In genomic region chr11:43585877-43586608, GRCh38 we compare ENCODE assay signal across 17 cellular contexts.
DNase-seq lines count a peak whose midpoint lies in the region; ATAC-seq, FAIRE-seq and TF ChIP-seq lines count a peak whose summit lies in the region.
"Had no signal": no experiment of that assay in that cellular context is flagged by ENCODE, and none has a peak within 500 bp of the region (broad histone marks: within the 10 kb centered on the region; RNA-seq: fewer than 3 reads in every experiment).

No MANE protein-coding gene starts in this region.

- POLR2A ChIA-PET in HepG2 (lab: Yijun Ruan, JAX), result no interaction called here
- POLR2A ChIA-PET in WTC11 (lab: Charles Lee), result no interaction called here

- H3K27ac ChIP-seq in HepG2 (ENCODE audit: extremely low read length, insufficient read depth, low read length) (no peak overlapping the region), right lobe of liver (no peak overlapping the region), OCI-LY3 (ENCODE audit: low read length) (no peak overlapping the region), left ventricle myocardium inferior (replicated peaks) (no peak overlapping the region), body of pancreas (no peak overlapping the region)
- H3K27ac ChIP-seq: C4-2B, SJSA1 had no signal

- H3K9ac ChIP-seq in HepG2 (ENCODE audit: insufficient read depth, low read depth, low read length), result no peak overlapping the region
- no peak overlapping the region for H3K9ac ChIP-seq in OCI-LY3 (ENCODE audit: low read length)

- no peak overlapping the region for H3K27ac Mint-ChIP-seq in WTC11
- H3K27ac Mint-ChIP-seq: H9 had no signal

- H4K20me1 ChIP-seq in HepG2 (ENCODE audit: insufficient read depth, low read length), result no peaks in the 10 kb centered on the region
- no peaks in the 10 kb centered on the region for H4K20me1 ChIP-seq in OCI-LY3 (ENCODE audit: insufficient read depth, low read length)

- TF ChIP-seq CTCF in HepG2 (CRISPR knock-in tag; IDR thresholded peaks at IDR 0.05) (no peak), right lobe of liver (IDR thresholded peaks at IDR 0.05) (no peak), OCI-LY3 (IDR thresholded peaks at IDR 0.05; ENCODE audit: low read depth, low read length) (peak; percentile 20), WTC11 (IDR thresholded peaks at IDR 0.05) (no peak), left ventricle myocardium inferior (IDR thresholded peaks at IDR 0.05; ENCODE audit: borderline replicate concordance) (no peak), body of pancreas (IDR thresholded peaks at IDR 0.05) (no peak)

- no peak for TF ChIP-seq POLR2A in HepG2 (IDR thresholded peaks at IDR 0.05; ENCODE audit: insufficient read depth in 1 of 2, low read depth in 2 of 2, low read length in 2 of 2)
- TF ChIP-seq POLR2A in right lobe of liver (IDR thresholded peaks at IDR 0.05), result no peak
- no peak for TF ChIP-seq POLR2A in body of pancreas (IDR thresholded peaks at IDR 0.05)

- peaks cover 74% of the 10 kb centered on the region for H3K27me3 Mint-ChIP-seq in WTC11 (ENCODE audit: low read depth)

- no peaks in the 10 kb centered on the region for H3K9me3 Mint-ChIP-seq in WTC11
- H3K9me3 Mint-ChIP-seq: H9 had no signal

- CTCF ChIA-PET in HepG2 (lab: Yijun Ruan, JAX; ENCODE audit: low intra/inter-chr PET ratio, low total read pairs), result no interaction called here
- CTCF ChIA-PET in WTC11 (lab: Charles Lee), result interaction anchor here (0.7 to 2.2 kb wide), 8 partner anchors 9 to 266 kb away, joined by 3 to 13 read pairs (median 5); partner anchors contain the start of gene HSD17B12

- H3K4me3 ChIP-seq in HepG2 (replicated peaks in 1 of 3; ENCODE audit: insufficient read depth in 1 of 3, low read depth in 2 of 3, low read length in 3 of 3) (no peak overlapping the region), right lobe of liver (no peak overlapping the region), OCI-LY3 (ENCODE audit: low read length) (no peak overlapping the region), left ventricle myocardium inferior (no peak overlapping the region), body of pancreas (no peak overlapping the region)
- H3K4me3 ChIP-seq: SJSA1 had no signal

- H3K9me3 ChIP-seq in HepG2 (ENCODE audit: low read length) (no peaks in the 10 kb centered on the region), right lobe of liver (no peaks in the 10 kb centered on the region), OCI-LY3 (ENCODE audit: insufficient read depth, low read length) (no peaks in the 10 kb centered on the region), left ventricle myocardium inferior (replicated peaks) (no peaks in the 10 kb centered on the region), body of pancreas (no peaks in the 10 kb centered on the region)
- H3K9me3 ChIP-seq: SJSA1 had no signal

- no peaks in the 10 kb centered on the region for H3K36me3 Mint-ChIP-seq in WTC11

- H3K4me1 ChIP-seq in HepG2 (ENCODE audit: insufficient read depth, low read length) (no peaks in the 10 kb centered on the region), right lobe of liver (peaks cover 0 to 3% (median 0%) of the 10 kb centered on the region in 4 donors), OCI-LY3 (ENCODE audit: low read length) (no peaks in the 10 kb centered on the region), left ventricle myocardium inferior (peaks cover 20% of the 10 kb centered on the region), body of pancreas (peaks cover 10% of the 10 kb centered on the region)

- peaks cover 20% of the 10 kb centered on the region for H3K4me1 Mint-ChIP-seq in WTC11

- TF ChIP-seq EP300 in HepG2 (IDR thresholded peaks at IDR 0.05; ENCODE audit: low read depth in 2 of 2, low read length in 2 of 2) (no peak), HepG2 (CRISPR knock-in tag; IDR thresholded peaks at IDR 0.05; ENCODE audit: borderline replicate concordance) (no peak)

- no peak for FAIRE-seq in HepG2 (lab: Jason Lieb, UNC)

- in situ Hi-C loops in HepG2 (cut with HindIII; ENCODE audit: extremely low pct_ligation_motif_present, low pct_unique_long_range_greater_than_20kb), result loop anchor here (10.0 kb wide), 1 partner anchor 59 kb away; no protein-coding TSS in a partner anchor

- no peaks in the 10 kb centered on the region for H3K79me2 ChIP-seq in HepG2 (ENCODE audit: insufficient read depth, low read length)
- no peaks in the 10 kb centered on the region for H3K79me2 ChIP-seq in OCI-LY3 (ENCODE audit: low read length)

- intact Hi-C loops in HepG2 (cut with micrococcal nuclease; ENCODE audit: unreplicated experiment), result no loop called here
- intact Hi-C loops in right lobe of liver (cut with DNase I), result no loop called here
- intact Hi-C loops in left ventricle myocardium inferior (cut with micrococcal nuclease), result no loop called here
- intact Hi-C loops in body of pancreas (cut with DNase I), result no loop called here

- no peak overlapping the region for H3K4me3 Mint-ChIP-seq in WTC11
- H3K4me3 Mint-ChIP-seq: H9 had no signal

- H3K4me2 ChIP-seq in HepG2 (ENCODE audit: low read depth, low read length) (no peak overlapping the region), OCI-LY3 (ENCODE audit: low read length) (no peak overlapping the region)

- BruUV-seq in HepG2 (replicated peaks; lab: Mats Ljungman, UMichigan), result no TSS peak

- H3K27me3 ChIP-seq in HepG2 (ENCODE audit: control insufficient read depth in 1 of 2, insufficient read depth in 2 of 2, low read length in 2 of 2) (peaks cover 5 to 38% of the 10 kb centered on the region in 2 experiments), right lobe of liver (peaks cover 0 to 5% of the 10 kb centered on the region in 2 donors), OCI-LY3 (ENCODE audit: low read depth, low read length) (no peaks in the 10 kb centered on the region), left ventricle myocardium inferior (ENCODE audit: low read depth) (peaks cover 83% of the 10 kb centered on the region), body of pancreas (peaks cover 0 to 18% of the 10 kb centered on the region in 2 donors)

- ATAC-seq in HepG2 (no peak), right lobe of liver (no peak), WTC11 (no peak), HG03565 (IDR thresholded peaks at IDR 0.05; ENCODE audit: unreplicated experiment) (no peak), body of pancreas (no peak)

- DNase-seq in HepG2 (ENCODE audit: low spot score) (no peak), right lobe of liver (no peak), WTC11 (ENCODE audit: low spot score) (no peak), cerebellar nuclear complex (lab: John Stamatoyannopoulos, UW) (no peak), left ventricle myocardium inferior (no peak), body of pancreas (no peak)
- DNase-seq: DMS 273 treated with DMSO at 0.1 percent for 48 hours, H9, Kasumi-1, NCI-H1436, NCI-H2029 treated with DMSO at 0.1 percent for 48 hours, NCI-H2171 treated with DMSO at 0.1 percent for 48 hours, NCI-H510A had no signal

- H2AFZ ChIP-seq in HepG2 (ENCODE audit: low read length), result no peak overlapping the region
- 0 out of 2 replicates have a peak overlapping the region, but pooled peaks have one; percentile 16 for H2AFZ ChIP-seq in OCI-LY3 (ENCODE audit: low read depth, low read length)

- 0% methylated on average over 1 of the region's 1 CpG for WGBS in HepG2 (ENCODE audit: low lambda C conversion rate)
- WGBS in right lobe of liver (ENCODE audit: insufficient coverage, low coverage, low lambda C conversion rate, missing lambda C conversion rate), result 67% methylated on average over 1 of the region's 1 CpG
- WGBS in body of pancreas, 2 donors, result 71 to 77% methylated on average over 1 of the region's 1 CpG

- H3K36me3 ChIP-seq in HepG2 (replicated peaks in 1 of 2; ENCODE audit: control insufficient read depth in 1 of 2, insufficient read depth in 2 of 2, low read length in 2 of 2), result no peaks in the 10 kb centered on the region
- no peaks in the 10 kb centered on the region for H3K36me3 ChIP-seq in right lobe of liver
- no peaks in the 10 kb centered on the region for H3K36me3 ChIP-seq in OCI-LY3 (replicated peaks; ENCODE audit: low read depth, low read length)
- H3K36me3 ChIP-seq in left ventricle myocardium inferior, result no peaks in the 10 kb centered on the region
- no peaks in the 10 kb centered on the region for H3K36me3 ChIP-seq in body of pancreas (replicated peaks in 1 of 2; ENCODE audit: insufficient read depth in 1 of 2, low read depth in 2 of 2)
- H3K36me3 ChIP-seq: SJSA1 had no signal

- TF ChIP-seq RAD21 in HepG2 (CRISPR knock-in tag; IDR thresholded peaks at IDR 0.05), result no peak

TF ChIP-seq in HepG2, 621 proteins besides CTCF, POLR2A, EP300 and RAD21:
- TF ChIP-seq NFE2L2 (IDR thresholded peaks at IDR 0.05; ENCODE audit: low read length), result 0 out of 2 replicates have a peak, but pooled peaks have one; percentile 12
- TF ChIP-seq ZNF232 (CRISPR knock-in tag; IDR thresholded peaks at IDR 0.05; ENCODE audit: borderline replicate concordance), result no peak

TF ChIP-seq in WTC11, 78 proteins besides CTCF, POLR2A, EP300 and RAD21:
- TF ChIP-seq GTF2I (CRISPR knock-in tag; conservative IDR thresholded peaks at IDR 0.05), result 0 out of 2 replicates have a peak, but pooled peaks have one; percentile 41
- TF ChIP-seq EMX1 (CRISPR knock-in tag; IDR thresholded peaks at IDR 0.05), result no peak
